In the genomic region with DNA sequence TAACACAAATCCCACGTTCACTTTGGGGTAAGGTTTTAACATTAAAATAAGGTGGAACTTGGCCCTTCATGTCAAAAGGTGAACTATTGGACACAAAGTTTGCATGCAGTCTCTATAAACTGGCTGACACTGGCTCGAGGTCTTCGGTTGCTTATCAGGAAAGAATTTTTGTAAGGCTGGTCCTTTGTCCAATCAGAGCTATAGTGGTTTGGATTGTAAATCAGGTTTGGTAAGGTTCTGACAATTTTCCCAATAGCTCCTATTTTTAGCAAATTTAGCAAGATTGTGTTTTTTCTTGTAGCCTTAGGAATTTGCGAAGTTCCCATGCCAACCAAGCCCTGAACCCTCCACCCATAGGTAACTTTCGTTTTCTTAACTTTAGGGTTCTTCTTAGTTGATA, we compare ENCODE assay signal across 24 cellular contexts.
"Had no signal": no experiment of that assay in that cellular context is flagged by ENCODE, and none has a peak within 500 bp of the region (broad histone marks: within the 10 kb centered on the region; RNA-seq: fewer than 3 reads in every experiment).

No MANE protein-coding gene starts in this region.

- H3K27me3 ChIP-seq: ovary, right atrium auricular region, right lobe of liver, tibial nerve, upper lobe of left lung, vagina had no signal

- H3K9me3 ChIP-seq: left ventricle myocardium inferior, mucosa of descending colon, ovary, right atrium auricular region, right lobe of liver, tibial nerve, upper lobe of left lung, vagina had no signal

- DNase-seq: immature natural killer cell; kidney; left colon; left ventricle myocardium inferior; midbrain; mucosa of descending colon; naive thymus-derived CD4-positive, alpha-beta T cell; ovary; right lobe of liver; stimulated activated CD4-positive, alpha-beta T cell treated with anti-CD3 and anti-CD28 coated beads, Interleukin-1b, Interleukin-23, amount 100 ng/mL, for 48 hours; stimulated activated CD4-positive, alpha-beta T cell treated with anti-CD3 and anti-CD28 coated beads, Interleukin-2, amount 100 ng/mL, for 48 hours; stimulated activated CD4-positive, alpha-beta T cell treated with anti-CD3 and anti-CD28 coated beads, Interleukin-4, amount 100 ng/mL, for 4 hours; stimulated activated CD8-positive, alpha-beta memory T cell treated with anti-CD3 and anti-CD28 coated beads, Interleukin-4, amount 100 ng/mL, for 48 hours; stimulated activated naive CD4-positive, alpha-beta T cell treated with Interleukin-2 at 50 U/mL for 16 hours; stimulated activated naive CD8-positive, alpha-beta T cell treated with anti-CD3 and anti-CD28 coated beads, Interleukin-15, amount 100 ng/mL, for 72 hours; substantia nigra; upper lobe of left lung had no signal

- H3K4me3 ChIP-seq: left ventricle myocardium inferior, lung, mucosa of descending colon, ovary, right atrium auricular region, right lobe of liver, smooth muscle cell, tibial nerve, upper lobe of left lung, vagina had no signal

- ATAC-seq: left colon; mucosa of descending colon; naive thymus-derived CD4-positive, alpha-beta T cell; natural killer cell treated with Interleukin-12 subunit alpha and Interleukin-12 subunit beta and Interleukin-15 and Interleukin-18, amount 100 ng/mL, for 72 hours; right lobe of liver; stimulated activated memory B cell treated with anti-CD40 and anti-IgM and Interleukin-4, amounts not matched to agents 10 μg/mL and 1 μg/mL and 100 μg/mL, for 72 hours; stimulated activated naive CD8-positive, alpha-beta T cell treated with anti-CD3 and anti-CD28 coated beads, Interleukin-15, amount 100 ng/mL, for 72 hours had no signal

- H3K36me3 ChIP-seq: ovary had no signal

- H3K4me2 ChIP-seq: smooth muscle cell had no signal

- H3K4me1 ChIP-seq: left ventricle myocardium inferior, right atrium auricular region, tibial nerve, upper lobe of left lung, vagina had no signal

- H3K27ac ChIP-seq: left ventricle myocardium inferior, ovary, right atrium auricular region, right lobe of liver, tibial nerve, upper lobe of left lung, vagina had no signal
